Comparison of ENCODE assay signal across 1 cellular context in genomic region chr1:6509603-6510291, GRCh38.
TF ChIP-seq lines count a peak whose summit lies in the region.

No MANE protein-coding gene starts in this region.

TF ChIP-seq in HepG2, 621 proteins besides CTCF, POLR2A, EP300 and RAD21 (continued from another document):
- TF ChIP-seq, protein P1, sequence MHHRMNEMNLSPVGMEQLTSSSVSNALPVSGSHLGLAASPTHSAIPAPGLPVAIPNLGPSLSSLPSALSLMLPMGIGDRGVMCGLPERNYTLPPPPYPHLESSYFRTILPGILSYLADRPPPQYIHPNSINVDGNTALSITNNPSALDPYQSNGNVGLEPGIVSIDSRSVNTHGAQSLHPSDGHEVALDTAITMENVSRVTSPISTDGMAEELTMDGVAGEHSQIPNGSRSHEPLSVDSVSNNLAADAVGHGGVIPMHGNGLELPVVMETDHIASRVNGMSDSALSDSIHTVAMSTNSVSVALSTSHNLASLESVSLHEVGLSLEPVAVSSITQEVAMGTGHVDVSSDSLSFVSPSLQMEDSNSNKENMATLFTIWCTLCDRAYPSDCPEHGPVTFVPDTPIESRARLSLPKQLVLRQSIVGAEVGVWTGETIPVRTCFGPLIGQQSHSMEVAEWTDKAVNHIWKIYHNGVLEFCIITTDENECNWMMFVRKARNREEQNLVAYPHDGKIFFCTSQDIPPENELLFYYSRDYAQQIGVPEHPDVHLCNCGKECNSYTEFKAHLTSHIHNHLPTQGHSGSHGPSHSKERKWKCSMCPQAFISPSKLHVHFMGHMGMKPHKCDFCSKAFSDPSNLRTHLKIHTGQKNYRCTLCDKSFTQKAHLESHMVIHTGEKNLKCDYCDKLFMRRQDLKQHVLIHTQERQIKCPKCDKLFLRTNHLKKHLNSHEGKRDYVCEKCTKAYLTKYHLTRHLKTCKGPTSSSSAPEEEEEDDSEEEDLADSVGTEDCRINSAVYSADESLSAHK (CRISPR knock-in tag; IDR thresholded peaks at IDR 0.05; ENCODE audit: borderline replicate concordance) = no peak
- TF ChIP-seq, protein P2, sequence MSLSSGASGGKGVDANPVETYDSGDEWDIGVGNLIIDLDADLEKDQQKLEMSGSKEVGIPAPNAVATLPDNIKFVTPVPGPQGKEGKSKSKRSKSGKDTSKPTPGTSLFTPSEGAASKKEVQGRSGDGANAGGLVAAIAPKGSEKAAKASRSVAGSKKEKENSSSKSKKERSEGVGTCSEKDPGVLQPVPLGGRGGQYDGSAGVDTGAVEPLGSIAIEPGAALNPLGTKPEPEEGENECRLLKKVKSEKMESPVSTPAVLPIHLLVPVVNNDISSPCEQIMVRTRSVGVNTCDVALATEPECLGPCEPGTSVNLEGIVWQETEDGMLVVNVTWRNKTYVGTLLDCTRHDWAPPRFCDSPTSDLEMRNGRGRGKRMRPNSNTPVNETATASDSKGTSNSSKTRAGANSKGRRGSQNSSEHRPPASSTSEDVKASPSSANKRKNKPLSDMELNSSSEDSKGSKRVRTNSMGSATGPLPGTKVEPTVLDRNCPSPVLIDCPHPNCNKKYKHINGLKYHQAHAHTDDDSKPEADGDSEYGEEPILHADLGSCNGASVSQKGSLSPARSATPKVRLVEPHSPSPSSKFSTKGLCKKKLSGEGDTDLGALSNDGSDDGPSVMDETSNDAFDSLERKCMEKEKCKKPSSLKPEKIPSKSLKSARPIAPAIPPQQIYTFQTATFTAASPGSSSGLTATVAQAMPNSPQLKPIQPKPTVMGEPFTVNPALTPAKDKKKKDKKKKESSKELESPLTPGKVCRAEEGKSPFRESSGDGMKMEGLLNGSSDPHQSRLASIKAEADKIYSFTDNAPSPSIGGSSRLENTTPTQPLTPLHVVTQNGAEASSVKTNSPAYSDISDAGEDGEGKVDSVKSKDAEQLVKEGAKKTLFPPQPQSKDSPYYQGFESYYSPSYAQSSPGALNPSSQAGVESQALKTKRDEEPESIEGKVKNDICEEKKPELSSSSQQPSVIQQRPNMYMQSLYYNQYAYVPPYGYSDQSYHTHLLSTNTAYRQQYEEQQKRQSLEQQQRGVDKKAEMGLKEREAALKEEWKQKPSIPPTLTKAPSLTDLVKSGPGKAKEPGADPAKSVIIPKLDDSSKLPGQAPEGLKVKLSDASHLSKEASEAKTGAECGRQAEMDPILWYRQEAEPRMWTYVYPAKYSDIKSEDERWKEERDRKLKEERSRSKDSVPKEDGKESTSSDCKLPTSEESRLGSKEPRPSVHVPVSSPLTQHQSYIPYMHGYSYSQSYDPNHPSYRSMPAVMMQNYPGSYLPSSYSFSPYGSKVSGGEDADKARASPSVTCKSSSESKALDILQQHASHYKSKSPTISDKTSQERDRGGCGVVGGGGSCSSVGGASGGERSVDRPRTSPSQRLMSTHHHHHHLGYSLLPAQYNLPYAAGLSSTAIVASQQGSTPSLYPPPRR (CRISPR knock-in tag; IDR thresholded peaks at IDR 0.05; ENCODE audit: borderline replicate concordance) = no peak; the same call in 1 of the 2 replicates
- TF ChIP-seq ZNF629 (CRISPR knock-in tag; conservative IDR thresholded peaks at IDR 0.05) (peak; percentile 60), ZFP90 (CRISPR knock-in tag; IDR thresholded peaks at IDR 0.05; ENCODE audit: borderline replicate concordance) (no peak), MXI1 (IDR thresholded peaks at IDR 0.05; ENCODE audit: borderline replicate concordance, low read depth, low read length) (no peak), GATAD2A (CRISPR knock-in tag; IDR thresholded peaks at IDR 0.05) (0 out of 2 replicates have a peak, but pooled peaks have one; percentile 27), ZNF619 (CRISPR knock-in tag; IDR thresholded peaks at IDR 0.05) (no peak), GPN1 (CRISPR knock-in tag; IDR thresholded peaks at IDR 0.05; ENCODE audit: borderline replicate concordance) (no peak), FOXP4 (CRISPR knock-in tag; IDR thresholded peaks at IDR 0.05) (no peak), TRIM24 (CRISPR knock-in tag; IDR thresholded peaks at IDR 0.05) (no peak), NFE2L1 (CRISPR knock-in tag; IDR thresholded peaks at IDR 0.05; ENCODE audit: borderline replicate concordance) (no peak), CBX5 (CRISPR knock-in tag; IDR thresholded peaks at IDR 0.05; ENCODE audit: borderline replicate concordance) (no peak), ZC3H13 (CRISPR knock-in tag; IDR thresholded peaks at IDR 0.05) (no peak), ZFY (CRISPR knock-in tag; IDR thresholded peaks at IDR 0.05) (0 out of 2 replicates have a peak, but pooled peaks have one; percentile 5), LRRFIP1 (CRISPR knock-in tag; conservative IDR thresholded peaks at IDR 0.05) (no peak), ZNF3 (CRISPR knock-in tag; IDR thresholded peaks at IDR 0.05) (no peak), ZFP91 (CRISPR knock-in tag; IDR thresholded peaks at IDR 0.05; ENCODE audit: borderline replicate concordance) (no peak; the same call in 1 of the 2 replicates), PHF5A (CRISPR knock-in tag; IDR thresholded peaks at IDR 0.05; ENCODE audit: low read depth, unreplicated experiment) (no peak), ZNF317 (CRISPR knock-in tag; IDR thresholded peaks at IDR 0.05) (no peak), MAFK (conservative IDR thresholded peaks at IDR 0.05 in 1 of 2, IDR thresholded peaks at IDR 0.05 in 1 of 2; ENCODE audit: low read length in 2 of 2) (no peak), TERF1 (CRISPR knock-in tag; IDR thresholded peaks at IDR 0.05) (no peak), CBX1 (IDR thresholded peaks at IDR 0.05; ENCODE audit: low read depth) (no peak), DNMT3B (CRISPR knock-in tag; conservative IDR thresholded peaks at IDR 0.05) (no peak)
- TF ChIP-seq, protein P3, sequence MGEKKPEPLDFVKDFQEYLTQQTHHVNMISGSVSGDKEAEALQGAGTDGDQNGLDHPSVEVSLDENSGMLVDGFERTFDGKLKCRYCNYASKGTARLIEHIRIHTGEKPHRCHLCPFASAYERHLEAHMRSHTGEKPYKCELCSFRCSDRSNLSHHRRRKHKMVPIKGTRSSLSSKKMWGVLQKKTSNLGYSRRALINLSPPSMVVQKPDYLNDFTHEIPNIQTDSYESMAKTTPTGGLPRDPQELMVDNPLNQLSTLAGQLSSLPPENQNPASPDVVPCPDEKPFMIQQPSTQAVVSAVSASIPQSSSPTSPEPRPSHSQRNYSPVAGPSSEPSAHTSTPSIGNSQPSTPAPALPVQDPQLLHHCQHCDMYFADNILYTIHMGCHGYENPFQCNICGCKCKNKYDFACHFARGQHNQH (CRISPR knock-in tag; IDR thresholded peaks at IDR 0.05) = 0 out of 2 replicates have a peak, but pooled peaks have one; percentile 17
- TF ChIP-seq, protein P4, sequence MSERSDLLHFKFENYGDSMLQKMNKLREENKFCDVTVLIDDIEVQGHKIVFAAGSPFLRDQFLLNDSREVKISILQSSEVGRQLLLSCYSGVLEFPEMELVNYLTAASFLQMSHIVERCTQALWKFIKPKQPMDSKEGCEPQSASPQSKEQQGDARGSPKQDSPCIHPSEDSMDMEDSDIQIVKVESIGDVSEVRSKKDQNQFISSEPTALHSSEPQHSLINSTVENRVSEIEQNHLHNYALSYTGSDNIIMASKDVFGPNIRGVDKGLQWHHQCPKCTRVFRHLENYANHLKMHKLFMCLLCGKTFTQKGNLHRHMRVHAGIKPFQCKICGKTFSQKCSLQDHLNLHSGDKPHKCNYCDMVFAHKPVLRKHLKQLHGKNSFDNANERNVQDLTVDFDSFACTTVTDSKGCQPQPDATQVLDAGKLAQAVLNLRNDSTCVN (CRISPR knock-in tag; IDR thresholded peaks at IDR 0.05; ENCODE audit: borderline replicate concordance) = 0 out of 2 replicates have a peak, but pooled peaks have one; percentile 32
- TF ChIP-seq, protein P5, sequence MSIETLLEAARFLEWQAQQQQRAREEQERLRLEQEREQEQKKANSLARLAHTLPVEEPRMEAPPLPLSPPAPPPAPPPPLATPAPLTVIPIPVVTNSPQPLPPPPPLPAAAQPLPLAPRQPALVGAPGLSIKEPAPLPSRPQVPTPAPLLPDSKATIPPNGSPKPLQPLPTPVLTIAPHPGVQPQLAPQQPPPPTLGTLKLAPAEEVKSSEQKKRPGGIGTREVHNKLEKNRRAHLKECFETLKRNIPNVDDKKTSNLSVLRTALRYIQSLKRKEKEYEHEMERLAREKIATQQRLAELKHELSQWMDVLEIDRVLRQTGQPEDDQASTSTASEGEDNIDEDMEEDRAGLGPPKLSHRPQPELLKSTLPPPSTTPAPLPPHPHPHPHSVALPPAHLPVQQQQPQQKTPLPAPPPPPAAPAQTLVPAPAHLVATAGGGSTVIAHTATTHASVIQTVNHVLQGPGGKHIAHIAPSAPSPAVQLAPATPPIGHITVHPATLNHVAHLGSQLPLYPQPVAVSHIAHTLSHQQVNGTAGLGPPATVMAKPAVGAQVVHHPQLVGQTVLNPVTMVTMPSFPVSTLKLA (IDR thresholded peaks at IDR 0.05) = no peak
- TF ChIP-seq, protein P6, sequence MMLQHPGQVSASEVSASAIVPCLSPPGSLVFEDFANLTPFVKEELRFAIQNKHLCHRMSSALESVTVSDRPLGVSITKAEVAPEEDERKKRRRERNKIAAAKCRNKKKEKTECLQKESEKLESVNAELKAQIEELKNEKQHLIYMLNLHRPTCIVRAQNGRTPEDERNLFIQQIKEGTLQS (CRISPR knock-in tag; IDR thresholded peaks at IDR 0.05) = no peak
